9 cellular contexts compared by ENCODE assay signal in the genomic region with DNA sequence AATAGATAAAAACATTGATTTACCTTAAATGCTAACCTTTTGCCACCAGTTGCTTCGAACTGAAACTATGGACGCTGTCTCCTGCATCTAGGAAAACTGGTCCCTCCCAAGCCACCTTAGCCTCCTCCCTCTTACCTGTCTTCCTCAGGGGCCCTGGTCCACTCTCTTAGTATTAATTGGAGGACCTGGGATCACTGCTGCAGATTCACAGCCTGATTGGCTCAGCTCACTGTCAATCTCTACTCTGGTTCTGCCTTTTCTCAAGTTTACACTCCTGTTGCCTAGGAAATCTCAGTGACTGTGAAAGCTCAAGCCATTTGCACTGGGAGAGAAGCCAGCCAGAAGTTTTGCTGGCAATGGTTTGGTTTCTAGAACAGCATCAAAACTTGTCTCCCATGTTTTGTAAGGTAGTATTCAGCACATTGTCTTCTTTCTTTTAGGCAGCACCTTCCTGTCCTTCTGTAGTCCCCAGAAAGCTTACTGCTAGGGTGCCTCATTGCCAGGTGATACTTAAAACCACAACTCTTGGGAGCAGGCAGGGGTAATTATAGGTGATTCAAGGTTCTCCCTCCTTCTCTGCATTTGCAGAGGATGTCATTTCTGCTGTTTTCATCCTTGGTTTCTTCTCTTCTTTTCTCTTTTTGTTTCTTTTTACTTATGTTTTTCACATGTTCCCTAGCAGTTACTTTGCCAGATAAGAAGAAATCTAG. TPM values are rescaled to one million over a fixed set of nuclear protein-coding genes. Genes with fewer than 3 reads are reported as not detected.
DNase-seq lines count a peak whose midpoint lies in the region; ATAC-seq, FAIRE-seq and TF ChIP-seq lines count a peak whose summit lies in the region.
"Had no signal": no experiment of that assay in that cellular context is flagged by ENCODE, and none has a peak within 500 bp of the region (broad histone marks: within the 10 kb centered on the region; RNA-seq: fewer than 3 reads in every experiment).

A gene (minus strand): TSS at position 105 of the 710 bp plus-strand sequence. CDS start 17,502 bp downstream, outside the sequence.

- H3K4me3 ChIP-seq in IMR-90 (ENCODE audit: insufficient read depth, low read depth, low read length) (no peak within 1 kb of the TSS), K562 (no peak within 1 kb of the TSS), left lung (no peak within 1 kb of the TSS)
- no peak within 1 kb of the TSS for H3K4me3 ChIP-seq in CD4-positive, alpha-beta memory T cell (ENCODE audit: low read length in 2 of 2)

- TF ChIP-seq RAD21 in IMR-90 (IDR thresholded peaks at IDR 0.05; ENCODE audit: low read length), result no peak
- no peak for TF ChIP-seq RAD21 in K562 (CRISPR knock-in tag; conservative IDR thresholded peaks at IDR 0.05 in 1 of 2, IDR thresholded peaks at IDR 0.05 in 1 of 2)

- no peak within 1 kb of the TSS for H2BK5ac ChIP-seq in IMR-90 (ENCODE audit: low read depth, low read length, poor library complexity, severe bottlenecking)

- H2BK120ac ChIP-seq in IMR-90 (ENCODE audit: low read depth, low read length), result no peak within 1 kb of the TSS

- H4K5ac ChIP-seq in IMR-90 (ENCODE audit: low read depth, low read length), result no peak within 1 kb of the TSS

- WGBS in IMR-90 (ENCODE audit: extremely low coverage in 2 of 2, insufficient read length in 1 of 2), 2 experiments, result no CpG with 5 or more reads among the region's 2 CpGs
- WGBS in K562 (ENCODE audit: insufficient coverage, low coverage, missing lambda C conversion rate), result 0% methylated on average over 2 of the region's 2 CpGs

- H3K36me3 Mint-ChIP-seq in CD4-positive, alpha-beta memory T cell, result no peaks in the 10 kb centered on the region

- no peaks in the 10 kb centered on the region for H3K79me2 ChIP-seq in K562 (ENCODE audit: control insufficient read depth, insufficient read depth, low read length)

- no peak for FAIRE-seq in K562 (lab: Jason Lieb, UNC)
- FAIRE-seq: G401.6 had no signal

- no peak within 1 kb of the TSS for H3K4ac ChIP-seq in IMR-90 (ENCODE audit: low read depth, low read length)

- H3K4me3 Mint-ChIP-seq in CD4-positive, alpha-beta memory T cell, result no peak within 1 kb of the TSS

- H2AK9ac ChIP-seq in IMR-90 (replicated peaks; ENCODE audit: low read depth, low read length, poor library complexity), result no peak within 1 kb of the TSS

- CTCF ChIA-PET in IMR-90 (lab: Yijun Ruan, JAX), result no interaction called here
- CTCF ChIA-PET in K562 (lab: Yijun Ruan, JAX; ENCODE audit: low intra/inter-chr PET ratio), result no interaction called here
- CTCF ChIA-PET in CD4-positive, alpha-beta memory T cell (lab: Charles Lee; ENCODE audit: partially characterized antibody), result interaction anchor here (1.0 kb wide), 1 partner anchor 287 kb away, joined by 3 read pairs; no protein-coding TSS in a partner anchor

- H3K79me1 ChIP-seq in IMR-90 (ENCODE audit: low read depth in 1 of 2, low read length in 2 of 2), result no peaks in the 10 kb centered on the region

- DNase-seq in AG09319 (ENCODE audit: extremely low read depth, low read depth) (peak; percentile 50), IMR-90 (peak; percentile 70), K562 (ENCODE audit: extremely low read depth in 1 of 4, low spot score in 3 of 4) (peak in 2 of 4 experiments; percentile 27 to 33), left lung (peak in 1 of 2 donors; percentile 41), NCI-H1048 (lab: John Stamatoyannopoulos, UW) (no peak)
- DNase-seq in CD4-positive, alpha-beta memory T cell, result no peak
- no peak for DNase-seq in stimulated activated CD8-positive, alpha-beta memory T cell treated with anti-CD3 and anti-CD28 coated beads, Interleukin-4, amount 100 ng/mL, for 48 hours
- DNase-seq in effector CD4-positive, alpha-beta T cell, result no peak

- H3K36me3 ChIP-seq in IMR-90 (ENCODE audit: control insufficient read depth, insufficient read depth, low read length) (no peaks in the 10 kb centered on the region), K562 (ENCODE audit: control insufficient read depth, insufficient read depth, low read length) (no peaks in the 10 kb centered on the region), left lung (no peaks in the 10 kb centered on the region)
- no peaks in the 10 kb centered on the region for H3K36me3 ChIP-seq in CD4-positive, alpha-beta memory T cell (ENCODE audit: insufficient read depth, low read length)

- H3K14ac ChIP-seq in IMR-90 (replicated peaks; ENCODE audit: low read depth, low read length), result no peak within 1 kb of the TSS

- in situ Hi-C loops in IMR-90 (cut with MboI; ENCODE audit: low sequenced_read_pairs), result no loop called here
- in situ Hi-C loops in K562 (cut with MboI), result no loop called here

- H3K9ac ChIP-seq in IMR-90 (ENCODE audit: low read depth, low read length) (no peak within 1 kb of the TSS), K562 (ENCODE audit: insufficient read depth in 1 of 2, low read depth in 2 of 2, low read length in 2 of 2) (no peak within 1 kb of the TSS)

- BruUV-seq in IMR-90 (replicated peaks; lab: Mats Ljungman, UMichigan) (no TSS peak), K562 (replicated peaks; lab: Mats Ljungman, UMichigan) (no TSS peak)

- no peaks in the 10 kb centered on the region for H4K20me1 ChIP-seq in IMR-90 (ENCODE audit: insufficient read depth, low read length)
- no peaks in the 10 kb centered on the region for H4K20me1 ChIP-seq in K562 (replicated peaks; ENCODE audit: control insufficient read depth, insufficient read depth, low read length)

- H2AK5ac ChIP-seq in IMR-90 (ENCODE audit: low read depth, low read length), result no peak within 1 kb of the TSS

- H3K9me3 ChIP-seq in IMR-90 (ENCODE audit: control insufficient read depth, insufficient read depth, low read length) (no peaks in the 10 kb centered on the region), K562 (replicated peaks; ENCODE audit: control insufficient read depth, insufficient read depth, low read depth, low read length) (no peaks in the 10 kb centered on the region), left lung (no peaks in the 10 kb centered on the region)
- H3K9me3 ChIP-seq in CD4-positive, alpha-beta memory T cell (ENCODE audit: control insufficient read depth in 1 of 2, low read length in 2 of 2), result no peaks in the 10 kb centered on the region

- H3K56ac ChIP-seq in IMR-90 (ENCODE audit: extremely low read depth, insufficient read depth, low read length), result no peak within 1 kb of the TSS

- no peaks in the 10 kb centered on the region for H3K4me1 Mint-ChIP-seq in CD4-positive, alpha-beta memory T cell

- no peak within 1 kb of the TSS for H2BK15ac ChIP-seq in IMR-90 (ENCODE audit: low read depth, low read length)

- H3K27me3 Mint-ChIP-seq in CD4-positive, alpha-beta memory T cell, result peaks cover 11 to 15% of the 10 kb centered on the region in 2 donors

- no peak for TF ChIP-seq POLR2A in IMR-90 (IDR thresholded peaks at IDR 0.05; ENCODE audit: low read depth, low read length)
- TF ChIP-seq POLR2A in K562 (conservative IDR thresholded peaks at IDR 0.05), result no peak

- no peaks in the 10 kb centered on the region for H3K9me1 ChIP-seq in IMR-90 (ENCODE audit: insufficient read depth, low read length)
- H3K9me1 ChIP-seq in K562 (ENCODE audit: control insufficient read depth, insufficient read depth, low read length), result no peaks in the 10 kb centered on the region

- H3K4me2 ChIP-seq in IMR-90 (ENCODE audit: low read depth, low read length), result peak within 1 kb of the TSS; percentile 56; the same call in 1 of the 2 replicates
- H3K4me2 ChIP-seq in K562 (ENCODE audit: insufficient read depth, low read length), result no peak within 1 kb of the TSS

- H2BK20ac ChIP-seq in IMR-90 (ENCODE audit: low read depth, low read length), result no peak within 1 kb of the TSS

- dilution Hi-C loops in IMR-90 (cut with HindIII; ENCODE audit: low sequenced_read_pairs, unreplicated experiment), result no loop called here

- H4K91ac ChIP-seq in IMR-90 (ENCODE audit: insufficient read depth, low read depth, low read length), result no peak within 1 kb of the TSS

- peak; percentile 88 for ATAC-seq in IMR-90 (ENCODE audit: low read depth)
- peak; percentile 56; the same call in 2 of the 3 replicates for ATAC-seq in K562
- ATAC-seq in left lung, result peak; percentile 88

- intact Hi-C loops in IMR-90 (cut with micrococcal nuclease), result no loop called here
- intact Hi-C loops in K562 (cut with micrococcal nuclease), result no loop called here
- intact Hi-C loops in left lung (cut with DNase I), result loop anchor here in 1 of 2 donors (10.0 kb wide), 1 partner anchor 854 kb away; no protein-coding TSS in a partner anchor
- intact Hi-C loops in CD4-positive, alpha-beta memory T cell (cut with micrococcal nuclease), result no loop called here

- no peak within 1 kb of the TSS for H3K23ac ChIP-seq in IMR-90 (ENCODE audit: low read depth, low read length)

- H2AFZ ChIP-seq in IMR-90 (replicated peaks; ENCODE audit: low read length, poor library complexity) (peak within 1 kb of the TSS; percentile 19), K562 (ENCODE audit: low read depth, low read length) (no peak within 1 kb of the TSS)

- H3K18ac ChIP-seq in IMR-90 (ENCODE audit: low read depth, low read length), result no peak within 1 kb of the TSS

- POLR2A ChIA-PET in IMR-90 (lab: Charles Lee; ENCODE audit: unreplicated experiment) (no interaction called here), K562 (lab: Yijun Ruan, JAX) (no interaction called here)
- POLR2A ChIA-PET in CD4-positive, alpha-beta memory T cell (lab: Charles Lee; ENCODE audit: partially characterized antibody), result no interaction called here

- H3K27ac ChIP-seq in IMR-90 (ENCODE audit: insufficient read depth, low read length) (no peak within 1 kb of the TSS), K562 (ENCODE audit: extremely low read depth, low read depth, low read length) (no peak within 1 kb of the TSS), left lung (no peak within 1 kb of the TSS)
- no peak within 1 kb of the TSS for H3K27ac ChIP-seq in CD4-positive, alpha-beta memory T cell (ENCODE audit: low read depth, low read length)

- peaks cover 12% of the 10 kb centered on the region for H3K27me3 ChIP-seq in IMR-90 (ENCODE audit: control insufficient read depth, insufficient read depth, low read length)
- no peaks in the 10 kb centered on the region for H3K27me3 ChIP-seq in K562 (ENCODE audit: control insufficient read depth in 2 of 2, insufficient read depth in 2 of 2, low read length in 2 of 2)
- H3K27me3 ChIP-seq in left lung, result no peaks in the 10 kb centered on the region
- H3K27me3 ChIP-seq in CD4-positive, alpha-beta memory T cell (ENCODE audit: insufficient read depth, low read length), result no peaks in the 10 kb centered on the region

- TF ChIP-seq CTCF in AG09319 (IDR thresholded peaks at IDR 0.05; ENCODE audit: low read depth, low read length) (no peak), IMR-90 (conservative IDR thresholded peaks at IDR 0.05; ENCODE audit: low read depth, low read length) (no peak), K562 (IDR thresholded peaks at IDR 0.05 in 2 of 3, conservative IDR thresholded peaks at IDR 0.05 in 1 of 3; ENCODE audit: insufficient read depth in 2 of 3, low read depth in 1 of 3, low read length in 3 of 3) (no peak), left lung (IDR thresholded peaks at IDR 0.05) (no peak)

- no peak within 1 kb of the TSS for H4K8ac ChIP-seq in IMR-90 (ENCODE audit: low read depth in 2 of 2, low read length in 2 of 2)

- H3K27ac Mint-ChIP-seq in CD4-positive, alpha-beta memory T cell, result no peak within 1 kb of the TSS

- no peak for TF ChIP-seq EP300 in K562 (IDR thresholded peaks at IDR 0.05; ENCODE audit: low read length)

- H3K4me1 ChIP-seq in IMR-90 (ENCODE audit: control insufficient read depth, insufficient read depth, low read length), result no peaks in the 10 kb centered on the region; the same call in 1 of the 2 replicates
- H3K4me1 ChIP-seq in K562 (replicated peaks in 1 of 2; ENCODE audit: control insufficient read depth in 2 of 2, insufficient read depth in 2 of 2, low read length in 2 of 2), result no peaks in the 10 kb centered on the region
- H3K4me1 ChIP-seq in left lung, result peaks cover 0 to 3% of the 10 kb centered on the region in 2 donors
- H3K4me1 ChIP-seq in CD4-positive, alpha-beta memory T cell (ENCODE audit: insufficient read depth, low read length), result no peaks in the 10 kb centered on the region

- H3K9me3 Mint-ChIP-seq in CD4-positive, alpha-beta memory T cell, result peaks cover 0 to 2% (median 0%) of the 10 kb centered on the region in 8 donors

RNA-seq across cellular contexts. Expression of the gene that starts here (rescaled TPM):
- not detected in 2 replicates for total RNA-seq in IMR-90 (2012; rRNA removed)
- 0.09 TPM in 1 of 2 replicates, not detected in the other for polyA plus RNA-seq in IMR-90 (2012; rRNA removed)
- polyA plus RNA-seq in IMR-90 (2012; cell fraction: cytosol; rRNA removed), result not detected in 2 replicates
- polyA plus RNA-seq in IMR-90 (2012; cell fraction: nucleus; rRNA removed; ENCODE audit: low replicate concordance), result not detected in 2 replicates
- not detected in 2 replicates for total RNA-seq in K562 (2011; cell fraction: chromatin; rRNA removed; ENCODE audit: low replicate concordance)
- not detected in 2 replicates for total RNA-seq in K562 (2011; cell fraction: nucleolus; rRNA removed)
- total RNA-seq in K562 (2011; cell fraction: nucleoplasm; rRNA removed), result not detected in 2 replicates
- not detected in 2 replicates for total RNA-seq in K562 (2014; rRNA removed)
- total RNA-seq in K562 (2014; rRNA removed; fragmentation: Illumina TruSeq; extraction: Trizol), result not detected in 2 replicates
- not detected in 2 replicates for total RNA-seq in K562 (2015; rRNA removed; fragmentation: Illumina TruSeq; extraction: Trizol)
- total RNA-seq in K562 (2021), result not detected in 2 replicates
- not detected in 2 replicates for polyA plus RNA-seq in K562 (2011; rRNA removed)
- not detected in 2 replicates for polyA plus RNA-seq in K562 (2011; cell fraction: cytosol; rRNA removed)
- not detected in 2 replicates for polyA plus RNA-seq in K562 (2011; cell fraction: nucleus; rRNA removed)
- not detected in 2 replicates for polyA plus RNA-seq in K562 (2012)
- not detected in 2 replicates for polyA plus RNA-seq in K562 (2014; fragmentation: Illumina TruSeq; extraction: Trizol)
- polyA plus RNA-seq in K562 (2014; fragmentation: Nextera tagmentation; extraction: Ambion mirVana), result not detected
- polyA plus RNA-seq in K562 (2014; rRNA removed), result not detected in 2 replicates
- polyA minus RNA-seq in K562 (2011; rRNA and poly(A)+ RNA removed), result not detected in 2 replicates
- polyA minus RNA-seq in K562 (2011; cell fraction: cytosol; rRNA and poly(A)+ RNA removed), result not detected in 2 replicates
- not detected in 2 replicates for polyA minus RNA-seq in K562 (2011; cell fraction: nucleus; rRNA and poly(A)+ RNA removed)
- 1 to 10 TPM in 1 of 2 donors, not detected in 1; 6.9 TPM for total RNA-seq in left lung
- not detected for total RNA-seq in CD4-positive, alpha-beta memory T cell
- polyA plus RNA-seq in CD4-positive, alpha-beta memory T cell, result not detected

Comparison
In these comparisons a context has a peak if more than half of its experiments do, and no peak if none do; other contexts are left out.
1. Peak in DNase-seq, ATAC-seq and H3K4me2 ChIP-seq in IMR-90; RNA of the gene not detected or under 1 TPM.
2. Peak in ATAC-seq in K562; RNA of the gene not detected or under 1 TPM.